Comparison of ENCODE assay signal across 1 cellular context in the genomic region with DNA sequence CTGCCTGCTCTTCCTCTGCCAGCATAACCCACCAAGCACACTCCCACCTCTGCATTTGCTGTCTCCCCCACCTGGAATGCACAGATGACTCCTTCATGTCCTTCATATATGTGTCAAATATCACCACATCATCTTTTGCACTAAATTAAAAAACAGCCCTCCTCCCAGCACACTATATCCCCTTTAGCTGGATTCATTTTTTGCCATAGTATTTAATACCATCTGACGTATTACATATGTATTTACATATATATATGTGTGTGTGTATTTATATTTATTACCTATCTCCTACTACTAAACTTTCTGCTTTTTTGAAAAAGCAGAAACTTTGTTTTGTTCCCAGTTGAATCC.
TF ChIP-seq lines count a peak whose summit lies in the region.

No MANE protein-coding gene starts in this region.

TF ChIP-seq in GM23338, 12 proteins besides CTCF, POLR2A, EP300 and RAD21:
- TF ChIP-seq ZNF114 (CRISPR knock-in tag; IDR thresholded peaks at IDR 0.05) (no peak), EZH2phosphoT487 (IDR thresholded peaks at IDR 0.05; ENCODE audit: unreplicated experiment) (no peak), ZNF331 (CRISPR knock-in tag; IDR thresholded peaks at IDR 0.05; ENCODE audit: low read depth) (no peak), CREB1 (CRISPR knock-in tag; IDR thresholded peaks at IDR 0.05; ENCODE audit: low read depth) (no peak), POLR2AphosphoS5 (IDR thresholded peaks at IDR 0.05; ENCODE audit: low read depth) (no peak), NANOG (IDR thresholded peaks at IDR 0.05; ENCODE audit: borderline replicate concordance) (no peak), EZH2 (IDR thresholded peaks at IDR 0.05; ENCODE audit: low read depth, unreplicated experiment) (no peak), STAT1 (IDR thresholded peaks at IDR 0.05; ENCODE audit: unreplicated experiment) (no peak), JUNB (IDR thresholded peaks at IDR 0.05; ENCODE audit: unreplicated experiment) (no peak)
- TF ChIP-seq, protein P1, sequence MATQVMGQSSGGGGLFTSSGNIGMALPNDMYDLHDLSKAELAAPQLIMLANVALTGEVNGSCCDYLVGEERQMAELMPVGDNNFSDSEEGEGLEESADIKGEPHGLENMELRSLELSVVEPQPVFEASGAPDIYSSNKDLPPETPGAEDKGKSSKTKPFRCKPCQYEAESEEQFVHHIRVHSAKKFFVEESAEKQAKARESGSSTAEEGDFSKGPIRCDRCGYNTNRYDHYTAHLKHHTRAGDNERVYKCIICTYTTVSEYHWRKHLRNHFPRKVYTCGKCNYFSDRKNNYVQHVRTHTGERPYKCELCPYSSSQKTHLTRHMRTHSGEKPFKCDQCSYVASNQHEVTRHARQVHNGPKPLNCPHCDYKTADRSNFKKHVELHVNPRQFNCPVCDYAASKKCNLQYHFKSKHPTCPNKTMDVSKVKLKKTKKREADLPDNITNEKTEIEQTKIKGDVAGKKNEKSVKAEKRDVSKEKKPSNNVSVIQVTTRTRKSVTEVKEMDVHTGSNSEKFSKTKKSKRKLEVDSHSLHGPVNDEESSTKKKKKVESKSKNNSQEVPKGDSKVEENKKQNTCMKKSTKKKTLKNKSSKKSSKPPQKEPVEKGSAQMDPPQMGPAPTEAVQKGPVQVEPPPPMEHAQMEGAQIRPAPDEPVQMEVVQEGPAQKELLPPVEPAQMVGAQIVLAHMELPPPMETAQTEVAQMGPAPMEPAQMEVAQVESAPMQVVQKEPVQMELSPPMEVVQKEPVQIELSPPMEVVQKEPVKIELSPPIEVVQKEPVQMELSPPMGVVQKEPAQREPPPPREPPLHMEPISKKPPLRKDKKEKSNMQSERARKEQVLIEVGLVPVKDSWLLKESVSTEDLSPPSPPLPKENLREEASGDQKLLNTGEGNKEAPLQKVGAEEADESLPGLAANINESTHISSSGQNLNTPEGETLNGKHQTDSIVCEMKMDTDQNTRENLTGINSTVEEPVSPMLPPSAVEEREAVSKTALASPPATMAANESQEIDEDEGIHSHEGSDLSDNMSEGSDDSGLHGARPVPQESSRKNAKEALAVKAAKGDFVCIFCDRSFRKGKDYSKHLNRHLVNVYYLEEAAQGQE (IDR thresholded peaks at IDR 0.05; ENCODE audit: unreplicated experiment): no peak
- TF ChIP-seq, protein P2, sequence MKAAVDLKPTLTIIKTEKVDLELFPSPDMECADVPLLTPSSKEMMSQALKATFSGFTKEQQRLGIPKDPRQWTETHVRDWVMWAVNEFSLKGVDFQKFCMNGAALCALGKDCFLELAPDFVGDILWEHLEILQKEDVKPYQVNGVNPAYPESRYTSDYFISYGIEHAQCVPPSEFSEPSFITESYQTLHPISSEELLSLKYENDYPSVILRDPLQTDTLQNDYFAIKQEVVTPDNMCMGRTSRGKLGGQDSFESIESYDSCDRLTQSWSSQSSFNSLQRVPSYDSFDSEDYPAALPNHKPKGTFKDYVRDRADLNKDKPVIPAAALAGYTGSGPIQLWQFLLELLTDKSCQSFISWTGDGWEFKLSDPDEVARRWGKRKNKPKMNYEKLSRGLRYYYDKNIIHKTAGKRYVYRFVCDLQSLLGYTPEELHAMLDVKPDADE (IDR thresholded peaks at IDR 0.05): no peak
- TF ChIP-seq, protein P3, sequence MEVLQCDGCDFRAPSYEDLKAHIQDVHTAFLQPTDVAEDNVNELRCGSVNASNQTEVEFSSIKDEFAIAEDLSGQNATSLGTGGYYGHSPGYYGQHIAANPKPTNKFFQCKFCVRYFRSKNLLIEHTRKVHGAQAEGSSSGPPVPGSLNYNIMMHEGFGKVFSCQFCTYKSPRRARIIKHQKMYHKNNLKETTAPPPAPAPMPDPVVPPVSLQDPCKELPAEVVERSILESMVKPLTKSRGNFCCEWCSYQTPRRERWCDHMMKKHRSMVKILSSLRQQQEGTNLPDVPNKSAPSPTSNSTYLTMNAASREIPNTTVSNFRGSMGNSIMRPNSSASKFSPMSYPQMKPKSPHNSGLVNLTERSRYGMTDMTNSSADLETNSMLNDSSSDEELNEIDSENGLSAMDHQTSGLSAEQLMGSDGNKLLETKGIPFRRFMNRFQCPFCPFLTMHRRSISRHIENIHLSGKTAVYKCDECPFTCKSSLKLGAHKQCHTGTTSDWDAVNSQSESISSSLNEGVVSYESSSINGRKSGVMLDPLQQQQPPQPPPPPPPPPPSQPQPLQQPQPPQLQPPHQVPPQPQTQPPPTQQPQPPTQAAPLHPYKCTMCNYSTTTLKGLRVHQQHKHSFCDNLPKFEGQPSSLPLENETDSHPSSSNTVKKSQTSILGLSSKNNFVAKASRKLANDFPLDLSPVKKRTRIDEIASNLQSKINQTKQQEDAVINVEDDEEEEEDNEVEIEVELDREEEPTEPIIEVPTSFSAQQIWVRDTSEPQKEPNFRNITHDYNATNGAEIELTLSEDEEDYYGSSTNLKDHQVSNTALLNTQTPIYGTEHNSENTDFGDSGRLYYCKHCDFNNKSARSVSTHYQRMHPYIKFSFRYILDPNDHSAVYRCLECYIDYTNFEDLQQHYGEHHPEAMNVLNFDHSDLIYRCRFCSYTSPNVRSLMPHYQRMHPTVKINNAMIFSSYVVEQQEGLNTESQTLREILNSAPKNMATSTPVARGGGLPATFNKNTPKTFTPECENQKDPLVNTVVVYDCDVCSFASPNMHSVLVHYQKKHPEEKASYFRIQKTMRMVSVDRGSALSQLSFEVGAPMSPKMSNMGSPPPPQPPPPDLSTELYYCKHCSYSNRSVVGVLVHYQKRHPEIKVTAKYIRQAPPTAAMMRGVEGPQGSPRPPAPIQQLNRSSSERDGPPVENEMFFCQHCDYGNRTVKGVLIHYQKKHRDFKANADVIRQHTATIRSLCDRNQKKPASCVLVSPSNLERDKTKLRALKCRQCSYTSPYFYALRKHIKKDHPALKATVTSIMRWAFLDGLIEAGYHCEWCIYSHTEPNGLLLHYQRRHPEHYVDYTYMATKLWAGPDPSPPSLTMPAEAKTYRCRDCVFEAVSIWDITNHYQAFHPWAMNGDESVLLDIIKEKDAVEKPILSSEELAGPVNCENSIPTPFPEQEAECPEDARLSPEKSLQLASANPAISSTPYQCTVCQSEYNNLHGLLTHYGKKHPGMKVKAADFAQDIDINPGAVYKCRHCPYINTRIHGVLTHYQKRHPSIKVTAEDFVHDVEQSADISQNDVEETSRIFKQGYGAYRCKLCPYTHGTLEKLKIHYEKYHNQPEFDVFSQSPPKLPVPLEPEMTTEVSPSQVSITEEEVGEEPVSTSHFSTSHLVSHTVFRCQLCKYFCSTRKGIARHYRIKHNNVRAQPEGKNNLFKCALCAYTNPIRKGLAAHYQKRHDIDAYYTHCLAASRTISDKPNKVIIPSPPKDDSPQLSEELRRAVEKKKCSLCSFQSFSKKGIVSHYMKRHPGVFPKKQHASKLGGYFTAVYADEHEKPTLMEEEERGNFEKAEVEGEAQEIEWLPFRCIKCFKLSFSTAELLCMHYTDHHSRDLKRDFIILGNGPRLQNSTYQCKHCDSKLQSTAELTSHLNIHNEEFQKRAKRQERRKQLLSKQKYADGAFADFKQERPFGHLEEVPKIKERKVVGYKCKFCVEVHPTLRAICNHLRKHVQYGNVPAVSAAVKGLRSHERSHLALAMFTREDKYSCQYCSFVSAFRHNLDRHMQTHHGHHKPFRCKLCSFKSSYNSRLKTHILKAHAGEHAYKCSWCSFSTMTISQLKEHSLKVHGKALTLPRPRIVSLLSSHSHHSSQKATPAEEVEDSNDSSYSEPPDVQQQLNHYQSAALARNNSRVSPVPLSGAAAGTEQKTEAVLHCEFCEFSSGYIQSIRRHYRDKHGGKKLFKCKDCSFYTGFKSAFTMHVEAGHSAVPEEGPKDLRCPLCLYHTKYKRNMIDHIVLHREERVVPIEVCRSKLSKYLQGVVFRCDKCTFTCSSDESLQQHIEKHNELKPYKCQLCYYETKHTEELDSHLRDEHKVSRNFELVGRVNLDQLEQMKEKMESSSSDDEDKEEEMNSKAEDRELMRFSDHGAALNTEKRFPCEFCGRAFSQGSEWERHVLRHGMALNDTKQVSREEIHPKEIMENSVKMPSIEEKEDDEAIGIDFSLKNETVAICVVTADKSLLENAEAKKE (CRISPR knock-in tag; IDR thresholded peaks at IDR 0.05): no peak
